18 cellular contexts compared by ENCODE assay signal in the genomic region with DNA sequence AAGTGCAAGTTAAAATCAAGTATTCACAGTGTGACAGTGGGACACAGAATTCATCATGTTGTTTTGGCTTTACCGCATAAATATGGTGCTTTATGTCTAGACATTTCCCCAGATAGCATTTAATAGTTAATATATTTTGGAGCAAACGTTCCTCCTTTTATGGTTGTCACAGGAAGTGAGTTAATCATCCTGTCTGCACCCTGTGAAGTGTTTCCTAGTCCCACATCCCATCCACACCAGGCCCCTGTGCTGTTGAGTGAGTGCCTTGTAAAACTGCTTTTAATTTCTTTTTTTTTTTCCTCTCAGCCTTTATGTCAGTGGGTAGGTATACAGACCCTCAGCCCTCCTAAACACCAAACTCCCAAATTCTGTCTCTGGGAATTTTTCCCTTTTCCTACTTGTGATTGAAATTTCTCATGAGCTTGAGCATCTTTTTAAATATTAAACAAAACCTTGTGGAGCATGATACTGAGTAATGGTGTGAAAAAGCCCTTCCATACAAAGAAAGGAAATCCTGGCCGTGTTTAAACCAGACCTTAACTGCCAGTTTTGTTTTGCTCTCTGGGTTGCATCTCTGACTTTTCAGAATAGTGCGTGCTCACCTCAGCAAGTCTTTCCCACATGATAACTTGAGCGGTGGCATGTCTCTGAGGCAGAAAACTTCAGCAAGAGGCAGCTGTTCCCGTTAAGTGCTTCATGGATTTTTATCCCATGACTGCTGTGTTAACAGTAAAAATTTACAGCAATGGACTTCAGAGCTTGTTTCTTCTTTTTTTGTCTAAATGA.
A peak's percentile ranks its signal among the peaks of the same experiment; 100 is the strongest.
DNase-seq lines count a peak whose midpoint lies in the region; ATAC-seq, FAIRE-seq and TF ChIP-seq lines count a peak whose summit lies in the region.
"Had no signal": no experiment of that assay in that cellular context is flagged by ENCODE, and none has a peak within 500 bp of the region (broad histone marks: within the 10 kb centered on the region; RNA-seq: fewer than 3 reads in every experiment).

No MANE protein-coding gene starts in this region.

- no peak overlapping the region for H3K4me3 ChIP-seq in right lobe of liver
- H3K4me3 ChIP-seq in HepG2 (replicated peaks in 1 of 3; ENCODE audit: insufficient read depth in 1 of 3, low read depth in 2 of 3, low read length in 3 of 3), result no peak overlapping the region
- H3K4me3 ChIP-seq in astrocyte (ENCODE audit: insufficient read depth, low read depth, low read length), result no peak overlapping the region
- H3K4me3 ChIP-seq: pancreas, Peyer's patch, tibial nerve had no signal

- H4K20me1 ChIP-seq in HepG2 (ENCODE audit: insufficient read depth, low read length) (no peaks in the 10 kb centered on the region), astrocyte (ENCODE audit: insufficient read depth, low read length) (no peaks in the 10 kb centered on the region)

- FAIRE-seq in HepG2 (lab: Jason Lieb, UNC) (no peak), astrocyte (lab: Jason Lieb, UNC) (no peak)
- FAIRE-seq: pancreas had no signal

- no peak overlapping the region for H3K4me2 ChIP-seq in HepG2 (ENCODE audit: low read depth, low read length)
- H3K4me2 ChIP-seq in astrocyte (ENCODE audit: low read length), result no peak overlapping the region

- H3K27ac Mint-ChIP-seq in astrocyte (ENCODE audit: unreplicated experiment), result peak overlapping the region; percentile 42
- no peak overlapping the region for H3K27ac Mint-ChIP-seq in activated CD4-positive, alpha-beta memory T cell treated with anti-CD3 and anti-CD28 coated beads for 36 hours
- H3K27ac Mint-ChIP-seq: activated CD8-positive, alpha-beta T cell treated with anti-CD3 and anti-CD28 coated beads for 36 hours; IgD-negative memory B cell had no signal

- H3K27me3 ChIP-seq in right lobe of liver (no peaks in the 10 kb centered on the region), HepG2 (ENCODE audit: control insufficient read depth in 1 of 2, insufficient read depth in 2 of 2, low read length in 2 of 2) (no peaks in the 10 kb centered on the region), astrocyte (ENCODE audit: insufficient read depth, low read length) (no peaks in the 10 kb centered on the region)
- H3K27me3 ChIP-seq: brain microvascular endothelial cell, pancreas, Peyer's patch, tibial nerve had no signal

- H3K27me3 Mint-ChIP-seq in astrocyte (ENCODE audit: low read depth, unreplicated experiment), result no peaks in the 10 kb centered on the region
- H3K27me3 Mint-ChIP-seq in activated CD4-positive, alpha-beta memory T cell treated with anti-CD3 and anti-CD28 coated beads for 36 hours, result no peaks in the 10 kb centered on the region
- H3K27me3 Mint-ChIP-seq: activated CD8-positive, alpha-beta T cell treated with anti-CD3 and anti-CD28 coated beads for 36 hours; IgD-negative memory B cell had no signal

- H3K36me3 Mint-ChIP-seq in astrocyte (ENCODE audit: low read depth, unreplicated experiment), result no peaks in the 10 kb centered on the region
- no peaks in the 10 kb centered on the region for H3K36me3 Mint-ChIP-seq in activated CD4-positive, alpha-beta memory T cell treated with anti-CD3 and anti-CD28 coated beads for 36 hours
- H3K36me3 Mint-ChIP-seq: IgD-negative memory B cell had no signal

- no peak for TF ChIP-seq POLR2A in right lobe of liver (IDR thresholded peaks at IDR 0.05)
- TF ChIP-seq POLR2A in HepG2 (IDR thresholded peaks at IDR 0.05; ENCODE audit: insufficient read depth in 1 of 2, low read depth in 2 of 2, low read length in 2 of 2), result no peak

- BruUV-seq in HepG2 (replicated peaks; lab: Mats Ljungman, UMichigan), result no TSS peak

- no peak overlapping the region for H2AFZ ChIP-seq in HepG2 (ENCODE audit: low read length)
- H2AFZ ChIP-seq in astrocyte (ENCODE audit: low read depth, low read length), result no peak overlapping the region

- TF ChIP-seq RAD21 in HepG2 (CRISPR knock-in tag; IDR thresholded peaks at IDR 0.05), result no peak

- H3K36me3 ChIP-seq in right lobe of liver (no peaks in the 10 kb centered on the region), HepG2 (replicated peaks in 1 of 2; ENCODE audit: control insufficient read depth in 1 of 2, insufficient read depth in 2 of 2, low read length in 2 of 2) (no peaks in the 10 kb centered on the region), astrocyte (ENCODE audit: insufficient read depth, low read length) (no peaks in the 10 kb centered on the region)
- H3K36me3 ChIP-seq: brain microvascular endothelial cell, pancreas, Peyer's patch, tibial nerve had no signal

- DNase-seq in right lobe of liver (no peak), HepG2 (ENCODE audit: low spot score) (no peak), astrocyte (ENCODE audit: low read depth) (no peak), kidney glomerular epithelial cell (lab: John Stamatoyannopoulos, UW) (peak; percentile 51), NCI-H1694 (lab: John Stamatoyannopoulos, UW) (no peak)
- no peak for DNase-seq in activated CD4-positive, alpha-beta memory T cell treated with anti-CD3 and anti-CD28 coated beads for 36 hours
- DNase-seq: activated CD8-positive, alpha-beta T cell treated with anti-CD3 and anti-CD28 coated beads for 36 hours; activated effector memory CD4-positive, alpha-beta T cell treated with anti-CD3 and anti-CD28 coated beads, Interleukin-2, amount 50 U/mL, for 16 hours; brain microvascular endothelial cell; NCI-H1436 treated with DMSO at 0.1 percent for 48 hours; NCI-H526; pancreas; Peyer's patch had no signal

- H3K9me3 Mint-ChIP-seq in astrocyte (ENCODE audit: unreplicated experiment), result peaks cover 2% of the 10 kb centered on the region
- H3K9me3 Mint-ChIP-seq in activated CD4-positive, alpha-beta memory T cell treated with anti-CD3 and anti-CD28 coated beads for 36 hours, result no peaks in the 10 kb centered on the region
- H3K9me3 Mint-ChIP-seq: activated CD8-positive, alpha-beta T cell treated with anti-CD3 and anti-CD28 coated beads for 36 hours had no signal

- H3K9me3 ChIP-seq in right lobe of liver (no peaks in the 10 kb centered on the region), HepG2 (ENCODE audit: low read length) (no peaks in the 10 kb centered on the region), astrocyte (ENCODE audit: insufficient read depth, low read depth, low read length) (no peaks in the 10 kb centered on the region)
- H3K9me3 ChIP-seq: pancreas, Peyer's patch, tibial nerve had no signal

- TF ChIP-seq EP300 in HepG2 (IDR thresholded peaks at IDR 0.05; ENCODE audit: low read depth in 2 of 2, low read length in 2 of 2) (no peak), HepG2 (CRISPR knock-in tag; IDR thresholded peaks at IDR 0.05; ENCODE audit: borderline replicate concordance) (no peak)

- intact Hi-C loops in right lobe of liver (cut with DNase I) (no loop called here), HepG2 (cut with micrococcal nuclease; ENCODE audit: unreplicated experiment) (no loop called here)
- intact Hi-C loops in activated CD4-positive, alpha-beta memory T cell treated with anti-CD3 and anti-CD28 coated beads for 36 hours (cut with micrococcal nuclease), result no loop called here

- H3K4me3 Mint-ChIP-seq in astrocyte (ENCODE audit: unreplicated experiment), result no peak overlapping the region
- no peak overlapping the region for H3K4me3 Mint-ChIP-seq in activated CD4-positive, alpha-beta memory T cell treated with anti-CD3 and anti-CD28 coated beads for 36 hours
- H3K4me3 Mint-ChIP-seq: activated CD8-positive, alpha-beta T cell treated with anti-CD3 and anti-CD28 coated beads for 36 hours; IgD-negative memory B cell had no signal

- ATAC-seq in right lobe of liver (peak; percentile 25 to 58 (median 32)), HepG2 (no peak), HG02623 (IDR thresholded peaks at IDR 0.05; ENCODE audit: unreplicated experiment) (no peak), HG03460 (IDR thresholded peaks at IDR 0.05; ENCODE audit: unreplicated experiment) (no peak)
- ATAC-seq: activated CD8-positive, alpha-beta T cell treated with anti-CD3 and anti-CD28 coated beads for 36 hours; pancreas had no signal

- POLR2A ChIA-PET in HepG2 (lab: Yijun Ruan, JAX), result no interaction called here
- POLR2A ChIA-PET in activated CD4-positive, alpha-beta memory T cell treated with anti-CD3 and anti-CD28 coated beads for 36 hours (lab: Charles Lee), result no interaction called here

- no peak overlapping the region for H3K9ac ChIP-seq in HepG2 (ENCODE audit: insufficient read depth, low read depth, low read length)
- no peak overlapping the region for H3K9ac ChIP-seq in astrocyte (ENCODE audit: low read length)

- no peaks in the 10 kb centered on the region for H3K79me2 ChIP-seq in HepG2 (ENCODE audit: insufficient read depth, low read length)
- H3K79me2 ChIP-seq in astrocyte (ENCODE audit: insufficient read depth, low read length), result no peaks in the 10 kb centered on the region

- peak overlapping the region in 1 of 3 donors; percentile 24 for H3K27ac ChIP-seq in right lobe of liver
- H3K27ac ChIP-seq in HepG2 (ENCODE audit: extremely low read length, insufficient read depth, low read length), result no peak overlapping the region
- H3K27ac ChIP-seq in astrocyte (ENCODE audit: low read depth, low read length), result no peak overlapping the region
- H3K27ac ChIP-seq: brain microvascular endothelial cell, epithelial cell of prostate, pancreas, Peyer's patch, tibial nerve had no signal

- in situ Hi-C loops in HepG2 (cut with HindIII; ENCODE audit: extremely low pct_ligation_motif_present, low pct_unique_long_range_greater_than_20kb), result no loop called here

- H3K4me1 Mint-ChIP-seq in astrocyte (ENCODE audit: low read depth, unreplicated experiment), result peaks cover 26% of the 10 kb centered on the region
- no peaks in the 10 kb centered on the region for H3K4me1 Mint-ChIP-seq in activated CD4-positive, alpha-beta memory T cell treated with anti-CD3 and anti-CD28 coated beads for 36 hours (ENCODE audit: low read depth)

- no peak for TF ChIP-seq CTCF in right lobe of liver (IDR thresholded peaks at IDR 0.05)
- no peak for TF ChIP-seq CTCF in HepG2 (CRISPR knock-in tag; IDR thresholded peaks at IDR 0.05)
- no peak for TF ChIP-seq CTCF in astrocyte (IDR thresholded peaks at IDR 0.05; ENCODE audit: insufficient read depth, low read depth, low read length)

- H3K4me1 ChIP-seq in right lobe of liver, result peaks cover 0 to 19% (median 7%) of the 10 kb centered on the region in 4 donors
- H3K4me1 ChIP-seq in HepG2 (ENCODE audit: insufficient read depth, low read length), result peaks cover 11% of the 10 kb centered on the region
- peaks cover 2% of the 10 kb centered on the region for H3K4me1 ChIP-seq in astrocyte (ENCODE audit: insufficient read depth, low read length)
- H3K4me1 ChIP-seq: pancreas had no signal

- 68% methylated on average over 6 of the region's 6 CpGs for WGBS in right lobe of liver (ENCODE audit: insufficient coverage, low coverage, low lambda C conversion rate, missing lambda C conversion rate)
- 95% methylated on average over 6 of the region's 6 CpGs for WGBS in HepG2 (ENCODE audit: low lambda C conversion rate)

- CTCF ChIA-PET in HepG2 (lab: Yijun Ruan, JAX; ENCODE audit: low intra/inter-chr PET ratio, low total read pairs), result no interaction called here
- CTCF ChIA-PET in activated CD4-positive, alpha-beta memory T cell treated with anti-CD3 and anti-CD28 coated beads for 36 hours (lab: Charles Lee), result no interaction called here

TF ChIP-seq in HepG2, 621 proteins besides CTCF, POLR2A, EP300 and RAD21 (continues in another document):
- TF ChIP-seq SRSF4 (IDR thresholded peaks at IDR 0.05; ENCODE audit: low read depth, low read length, poor library complexity, severe bottlenecking), result no peak

Comparison
In these comparisons a context has a peak if more than half of its experiments do, and no peak if none do; other contexts are left out.
1. ATAC-seq: peak in right lobe of liver (4 of 4); none in HepG2 (single experiment), HG02623 (single experiment) and HG03460 (single experiment).